Comparison of ENCODE assay signal across 18 cellular contexts in genomic region chr7:43634384-43634783, GRCh38. TPM values are rescaled to one million over a fixed set of nuclear protein-coding genes. Genes with fewer than 3 reads are reported as not detected.
DNase-seq lines count a peak whose midpoint lies in the region; ATAC-seq and TF ChIP-seq lines count a peak whose summit lies in the region.
"Had no signal": no experiment of that assay in that cellular context is flagged by ENCODE, and none has a peak within 500 bp of the region (broad histone marks: within the 10 kb centered on the region; RNA-seq: fewer than 3 reads in every experiment).

No MANE protein-coding gene starts in this region.

- no peaks in the 10 kb centered on the region for H3K27me3 Mint-ChIP-seq in activated naive CD4-positive, alpha-beta T cell treated with anti-CD3 and anti-CD28 coated beads, Interleukin-2, amount 10 ng/mL, durations not matched to agents 7 days and 5 days
- no peaks in the 10 kb centered on the region for H3K27me3 Mint-ChIP-seq in effector memory CD8-positive, alpha-beta T cell
- no peaks in the 10 kb centered on the region for H3K27me3 Mint-ChIP-seq in stimulated activated memory B cell treated with anti-CD40 and anti-IgM and Interleukin-4, amounts not matched to agents 10 μg/mL and 1 μg/mL and 100 μg/mL, for 72 hours

- H3K27ac ChIP-seq in RWPE1 = peak overlapping the region; percentile 71
- H3K27ac ChIP-seq: pancreas, testis had no signal

- no peak for ATAC-seq in activated naive CD4-positive, alpha-beta T cell treated with anti-CD3 and anti-CD28 coated beads, Interleukin-2, amount 50 U/mL, for 72 hours
- no peak for ATAC-seq in effector memory CD8-positive, alpha-beta T cell (replicated peaks)
- no peak for ATAC-seq in stimulated activated memory B cell treated with anti-CD40 and anti-IgM and Interleukin-4, amounts not matched to agents 10 μg/mL and 1 μg/mL and 100 μg/mL, for 72 hours
- ATAC-seq in HG03520 (IDR thresholded peaks at IDR 0.05; ENCODE audit: unreplicated experiment) (no peak), HG03045 (IDR thresholded peaks at IDR 0.05; ENCODE audit: unreplicated experiment) (no peak)
- ATAC-seq: gastroesophageal sphincter, pancreas had no signal

- TF ChIP-seq CTCF in RWPE1 (conservative IDR thresholded peaks at IDR 0.05; ENCODE audit: low read depth) = no peak

- CTCF ChIA-PET in activated naive CD4-positive, alpha-beta T cell treated with anti-CD3 and anti-CD28 coated beads, Interleukin-2, amount 10 ng/mL, durations not matched to agents 7 days and 5 days (lab: Charles Lee) = interaction anchor here (1.0 to 1.8 kb wide), 2 partner anchors 28 to 52 kb away, joined by 3 to 8 read pairs; partner anchors contain the start of gene STK17A
- CTCF ChIA-PET in RWPE1 (lab: Yijun Ruan, JAX) = interaction anchor here (0.6 kb wide), 1 partner anchor 66 kb away, joined by 5 read pairs; no protein-coding TSS in a partner anchor

- H3K4me1 Mint-ChIP-seq in activated naive CD4-positive, alpha-beta T cell treated with anti-CD3 and anti-CD28 coated beads, Interleukin-2, amount 10 ng/mL, durations not matched to agents 7 days and 5 days = peaks cover 88% of the 10 kb centered on the region
- H3K4me1 Mint-ChIP-seq in effector memory CD8-positive, alpha-beta T cell (ENCODE audit: low read depth in 2 of 2) = peaks cover 48 to 86% of the 10 kb centered on the region in 2 donors
- H3K4me1 Mint-ChIP-seq in stimulated activated memory B cell treated with anti-CD40 and anti-IgM and Interleukin-4, amounts not matched to agents 10 μg/mL and 1 μg/mL and 100 μg/mL, for 72 hours = peaks cover 45% of the 10 kb centered on the region

- peak overlapping the region; percentile 69 to 76 for H3K27ac Mint-ChIP-seq in activated naive CD4-positive, alpha-beta T cell treated with anti-CD3 and anti-CD28 coated beads, Interleukin-2, amount 50 U/mL, for 72 hours
- H3K27ac Mint-ChIP-seq in activated naive CD4-positive, alpha-beta T cell treated with anti-CD3 and anti-CD28 coated beads, Interleukin-2, amount 10 ng/mL, durations not matched to agents 7 days and 5 days = no peak overlapping the region
- H3K27ac Mint-ChIP-seq in effector memory CD8-positive, alpha-beta T cell = peak overlapping the region; percentile 88 to 96
- peak overlapping the region; percentile 79 for H3K27ac Mint-ChIP-seq in stimulated activated memory B cell treated with anti-CD40 and anti-IgM and Interleukin-4, amounts not matched to agents 10 μg/mL and 1 μg/mL and 100 μg/mL, for 72 hours

- no peak for DNase-seq in activated naive CD4-positive, alpha-beta T cell treated with anti-CD3 and anti-CD28 coated beads, Interleukin-2, amount 50 U/mL, for 72 hours (ENCODE audit: low spot score in 2 of 2)
- no peak for DNase-seq in activated naive CD4-positive, alpha-beta T cell treated with anti-CD3 and anti-CD28 coated beads, Interleukin-2, amount 10 ng/mL, durations not matched to agents 7 days and 5 days
- DNase-seq in RWPE1 (ENCODE audit: low spot score) (no peak), DMS79 treated with DMSO at 0.1 percent for 48 hours (lab: John Stamatoyannopoulos, UW) (no peak)
- DNase-seq in effector memory CD8-positive, alpha-beta T cell = no peak
- DNase-seq: activated CD8-positive, alpha-beta memory T cell treated with anti-CD3 and anti-CD28 coated beads, Interleukin-2, amount 50 U/mL, for 4 hours; activated naive CD4-positive, alpha-beta T cell treated with Interleukin-2 at 50 U/mL for 16 hours; effector CD8-positive, alpha-beta T cell; esophagus squamous epithelium; kidney glomerular epithelial cell; pancreas; Peyer's patch; testis had no signal

- peaks cover 0 to 4% of the 10 kb centered on the region in 2 donors for H3K9me3 Mint-ChIP-seq in activated naive CD4-positive, alpha-beta T cell treated with anti-CD3 and anti-CD28 coated beads, Interleukin-2, amount 50 U/mL, for 72 hours
- H3K9me3 Mint-ChIP-seq in activated naive CD4-positive, alpha-beta T cell treated with anti-CD3 and anti-CD28 coated beads, Interleukin-2, amount 10 ng/mL, durations not matched to agents 7 days and 5 days = no peaks in the 10 kb centered on the region
- no peaks in the 10 kb centered on the region for H3K9me3 Mint-ChIP-seq in effector memory CD8-positive, alpha-beta T cell
- H3K9me3 Mint-ChIP-seq in stimulated activated memory B cell treated with anti-CD40 and anti-IgM and Interleukin-4, amounts not matched to agents 10 μg/mL and 1 μg/mL and 100 μg/mL, for 72 hours = no peaks in the 10 kb centered on the region
- H3K9me3 Mint-ChIP-seq: CD14-positive monocyte had no signal

- H3K36me3 Mint-ChIP-seq in activated naive CD4-positive, alpha-beta T cell treated with anti-CD3 and anti-CD28 coated beads, Interleukin-2, amount 50 U/mL, for 72 hours = peaks cover 22 to 83% of the 10 kb centered on the region in 2 donors
- peaks cover 86% of the 10 kb centered on the region for H3K36me3 Mint-ChIP-seq in activated naive CD4-positive, alpha-beta T cell treated with anti-CD3 and anti-CD28 coated beads, Interleukin-2, amount 10 ng/mL, durations not matched to agents 7 days and 5 days
- peaks cover 88% of the 10 kb centered on the region for H3K36me3 Mint-ChIP-seq in effector memory CD8-positive, alpha-beta T cell (ENCODE audit: insufficient read depth)
- peaks cover 67% of the 10 kb centered on the region for H3K36me3 Mint-ChIP-seq in stimulated activated memory B cell treated with anti-CD40 and anti-IgM and Interleukin-4, amounts not matched to agents 10 μg/mL and 1 μg/mL and 100 μg/mL, for 72 hours

- POLR2A ChIA-PET in RWPE1 (lab: Yijun Ruan, JAX; ENCODE audit: low non-redundant PET) = no interaction called here

- no peak overlapping the region for H3K4me3 Mint-ChIP-seq in activated naive CD4-positive, alpha-beta T cell treated with anti-CD3 and anti-CD28 coated beads, Interleukin-2, amount 10 ng/mL, durations not matched to agents 7 days and 5 days
- H3K4me3 Mint-ChIP-seq in effector memory CD8-positive, alpha-beta T cell = peak overlapping the region in 1 of 2 donors; percentile 62
- H3K4me3 Mint-ChIP-seq in stimulated activated memory B cell treated with anti-CD40 and anti-IgM and Interleukin-4, amounts not matched to agents 10 μg/mL and 1 μg/mL and 100 μg/mL, for 72 hours = no peak overlapping the region
- H3K4me3 Mint-ChIP-seq: CD14-positive monocyte had no signal

RNA-seq across cellular contexts. Expression of gene STK17A, which starts 51.5 kb away (rescaled TPM):
- 10 to 100 TPM; 52.0 to 71.9 TPM for total RNA-seq in activated naive CD4-positive, alpha-beta T cell treated with anti-CD3 and anti-CD28 coated beads, Interleukin-2, amount 50 U/mL, for 72 hours
